27 cellular contexts compared by ENCODE assay signal in genomic region chr12:78519422-78519821, GRCh38.
"Had no signal": no experiment of that assay in that cellular context is flagged by ENCODE, and none has a peak within 500 bp of the region (broad histone marks: within the 10 kb centered on the region; RNA-seq: fewer than 3 reads in every experiment).

No MANE protein-coding gene starts in this region.

- ATAC-seq: activated CD4-positive, alpha-beta T cell treated with anti-CD3 and anti-CD28 coated beads for 36 hours; activated CD8-positive, alpha-beta memory T cell treated with anti-CD3 and anti-CD28 coated beads, Interleukin-2, amount 10 ng/mL, durations not matched to agents 7 days and 5 days; activated CD8-positive, alpha-beta T cell treated with anti-CD3 and anti-CD28 coated beads, Interleukin-2, amount 10 ng/mL, durations not matched to agents 7 days and 5 days; activated naive CD8-positive, alpha-beta T cell treated with anti-CD3 and anti-CD28 coated beads, Interleukin-2, amount 50 U/mL, for 24 hours; body of pancreas; esophagus mucosa; T-cell had no signal

- DNase-seq: activated CD4-positive, alpha-beta memory T cell treated with anti-CD3 and anti-CD28 coated beads for 36 hours; activated CD4-positive, alpha-beta T cell treated with anti-CD3 and anti-CD28 coated beads for 36 hours; activated CD4-positive, alpha-beta T cell treated with anti-CD3 and anti-CD28 coated beads, Interleukin-2, amount 10 ng/mL, durations not matched to agents 24 days and 14 days; activated CD4-positive, CD25-positive, alpha-beta regulatory T cell; activated CD4-positive, CD25-positive, alpha-beta regulatory T cell treated with anti-CD3 and anti-CD28 coated beads, Interleukin-2, amount 50 U/mL, for 72 hours; activated CD8-positive, alpha-beta memory T cell treated with anti-CD3 and anti-CD28 coated beads, Interleukin-2, amount 10 ng/mL, durations not matched to agents 7 days and 5 days; activated CD8-positive, alpha-beta memory T cell treated with anti-CD3 and anti-CD28 coated beads, Interleukin-2, amount 50 U/mL, for 4 hours; activated CD8-positive, alpha-beta T cell treated with anti-CD3 and anti-CD28 coated beads, Interleukin-2, amount 10 ng/mL, durations not matched to agents 7 days and 5 days; activated naive CD4-positive, alpha-beta T cell treated with anti-CD3 and anti-CD28 coated beads for 36 hours; activated naive CD8-positive, alpha-beta T cell treated with anti-CD3 and anti-CD28 coated beads for 36 hours; activated naive CD8-positive, alpha-beta T cell treated with anti-CD3 and anti-CD28 coated beads, Interleukin-2, amount 50 U/mL, for 24 hours; activated T-cell treated with anti-CD3 and anti-CD28 coated beads, Interleukin-2, amount 50 U/mL, for 1 hour; activated T-cell treated with anti-CD3 and anti-CD28 coated beads, Interleukin-2, amount 50 U/mL, for 48 hours; adrenal gland; amygdala; aorta; body of pancreas; central memory CD4-positive, alpha-beta T cell; cerebellar nuclear complex; dorsolateral prefrontal cortex; effector memory CD4-positive, alpha-beta T cell; endodermal cell; foreskin fibroblast; head of caudate nucleus; T-cell; T-helper 9 cell had no signal
